Comparison of ENCODE assay signal across 8 cellular contexts in the genomic region with DNA sequence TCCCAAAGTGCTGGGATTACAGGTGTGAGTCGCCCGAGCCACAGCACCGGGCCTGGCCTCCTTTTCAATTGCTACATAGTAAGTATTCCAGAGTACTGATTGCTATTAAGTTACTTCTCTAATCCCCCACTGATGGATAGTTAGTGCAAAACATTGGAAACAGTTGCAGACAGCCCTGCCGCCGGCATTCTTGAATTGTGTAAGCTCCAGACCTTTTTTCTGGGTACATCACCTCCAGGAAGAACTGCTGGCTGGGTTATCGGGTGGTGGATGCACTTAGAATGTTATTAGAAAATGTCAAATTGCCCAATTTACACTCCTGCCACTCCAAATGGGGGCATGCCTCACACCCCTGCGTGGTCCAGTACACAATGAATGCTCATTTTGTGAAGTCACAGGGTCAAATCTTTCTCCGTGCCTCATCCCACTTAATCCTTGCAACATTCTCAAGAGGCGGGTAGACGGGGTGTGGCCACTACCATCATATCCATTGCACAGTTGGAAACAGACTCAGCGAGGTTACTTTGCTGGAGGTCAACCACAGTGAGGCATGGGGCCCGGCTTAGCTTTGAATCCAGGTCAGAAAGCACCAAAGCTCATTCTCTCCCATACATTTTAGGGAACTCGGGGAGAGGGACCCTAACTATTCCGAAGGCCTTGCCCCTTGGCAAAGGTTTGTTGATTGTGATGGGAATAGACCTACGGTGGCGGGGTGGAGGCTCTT. TPM values are rescaled to one million over a fixed set of nuclear protein-coding genes. Genes with fewer than 3 reads are reported as not detected.
DNase-seq lines count a peak whose midpoint lies in the region; ATAC-seq and TF ChIP-seq lines count a peak whose summit lies in the region.

No MANE protein-coding gene starts in this region.

- H3K4me1 Mint-ChIP-seq in HFFc6 (ENCODE audit: low read depth), result peaks cover 44% of the 10 kb centered on the region
- peaks cover 30% of the 10 kb centered on the region for H3K4me1 Mint-ChIP-seq in activated naive CD8-positive, alpha-beta T cell treated with anti-CD3 and anti-CD28 coated beads for 36 hours

- H3K36me3 ChIP-seq in ACC112 (ENCODE audit: insufficient read depth, low read length) (no peaks in the 10 kb centered on the region), lower lobe of right lung (no peaks in the 10 kb centered on the region)

- DNase-seq in HFFc6 (no peak), lower lobe of right lung (no peak), GF-D8 (lab: John Stamatoyannopoulos, UW) (no peak), AG08396 (ENCODE audit: low spot score) (no peak), NCI-H345 treated with DMSO at 0.1 percent for 48 hours (lab: John Stamatoyannopoulos, UW; ENCODE audit: unreplicated experiment) (no peak), HUDEP-2 (lab: John Stamatoyannopoulos, UW; ENCODE audit: unreplicated experiment in 76 of 76) (no peak)
- DNase-seq in activated naive CD8-positive, alpha-beta T cell treated with anti-CD3 and anti-CD28 coated beads for 36 hours, result no peak

- H3K27me3 Mint-ChIP-seq in HFFc6 (ENCODE audit: insufficient read depth), result peaks cover 7% of the 10 kb centered on the region
- no peaks in the 10 kb centered on the region for H3K27me3 Mint-ChIP-seq in activated naive CD8-positive, alpha-beta T cell treated with anti-CD3 and anti-CD28 coated beads for 36 hours

- H3K27ac Mint-ChIP-seq in HFFc6, result peak overlapping the region; percentile 93
- peak overlapping the region; percentile 85 for H3K27ac Mint-ChIP-seq in activated naive CD8-positive, alpha-beta T cell treated with anti-CD3 and anti-CD28 coated beads for 36 hours

- H3K36me3 Mint-ChIP-seq in HFFc6 (ENCODE audit: low read depth), result peaks cover 5% of the 10 kb centered on the region; the same call in 1 of the 2 replicates
- H3K36me3 Mint-ChIP-seq in activated naive CD8-positive, alpha-beta T cell treated with anti-CD3 and anti-CD28 coated beads for 36 hours, result peaks cover 23% of the 10 kb centered on the region

- peaks cover 38% of the 10 kb centered on the region for H3K79me2 ChIP-seq in ACC112 (ENCODE audit: control insufficient read depth, insufficient read depth, low read length, unreplicated experiment)

- H3K4me3 Mint-ChIP-seq in HFFc6, result peak overlapping the region; percentile 87
- H3K4me3 Mint-ChIP-seq in activated naive CD8-positive, alpha-beta T cell treated with anti-CD3 and anti-CD28 coated beads for 36 hours, result peak overlapping the region; percentile 76

- H3K9me3 Mint-ChIP-seq in HFFc6, result no peaks in the 10 kb centered on the region
- H3K9me3 Mint-ChIP-seq in activated naive CD8-positive, alpha-beta T cell treated with anti-CD3 and anti-CD28 coated beads for 36 hours, result no peaks in the 10 kb centered on the region

- intact Hi-C loops in lower lobe of right lung (cut with DNase I), result no loop called here

- ATAC-seq in lower lobe of right lung, result no peak

- H3K27me3 ChIP-seq in ACC112 (ENCODE audit: insufficient read depth, low read length) (no peaks in the 10 kb centered on the region), lower lobe of right lung (ENCODE audit: low read depth) (no peaks in the 10 kb centered on the region)

- no peaks in the 10 kb centered on the region for H3K9me3 ChIP-seq in lower lobe of right lung

- TF ChIP-seq CTCF in HFFc6 (IDR thresholded peaks at IDR 0.05) (no peak), lower lobe of right lung (IDR thresholded peaks at IDR 0.05) (no peak)

- peak overlapping the region; percentile 9 for H2AFZ ChIP-seq in ACC112 (ENCODE audit: low read length, unreplicated experiment)

- H3K27ac ChIP-seq in ACC112 (ENCODE audit: low read depth, low read length) (peak overlapping the region; percentile 55), lower lobe of right lung (no peak overlapping the region)

- H3K4me3 ChIP-seq in ACC112 (ENCODE audit: low read depth, low read length), result peak overlapping the region; percentile 34
- H3K4me3 ChIP-seq in lower lobe of right lung, result peak overlapping the region; percentile 41

- peaks cover 21% of the 10 kb centered on the region for H3K4me1 ChIP-seq in ACC112 (ENCODE audit: control insufficient read depth, insufficient read depth, low read length, unreplicated experiment)
- peaks cover 36% of the 10 kb centered on the region for H3K4me1 ChIP-seq in lower lobe of right lung

RNA-seq across cellular contexts. Expression of a gene that starts 1.0 kb away (rescaled TPM):
- 10 to 100 TPM; 17.0 to 27.2 (median 20.3) TPM for total RNA-seq in HFFc6 (2021; fragmentation: NEBNext Ultra II Directional; extraction: Animal tissue kit (Norgen Biotek cat#: 25700))
- 10 to 100 TPM; 29.4 to 31.3 TPM for total RNA-seq in activated naive CD8-positive, alpha-beta T cell treated with anti-CD3 and anti-CD28 coated beads for 36 hours
- total RNA-seq in lower lobe of right lung, result 40.3 TPM

RNA-seq across cellular contexts. Expression of a gene that starts 58.6 kb away (rescaled TPM):
- 10 to 100 TPM; 41.9 to 74.1 (median 70.1) TPM for total RNA-seq in HFFc6 (2021; fragmentation: NEBNext Ultra II Directional; extraction: Animal tissue kit (Norgen Biotek cat#: 25700))
- 100 to 1,000 TPM; 244 to 245 TPM for total RNA-seq in activated naive CD8-positive, alpha-beta T cell treated with anti-CD3 and anti-CD28 coated beads for 36 hours
- total RNA-seq in lower lobe of right lung, result 1.3 TPM

Comparison
In these comparisons a context has a peak if more than half of its experiments do, and no peak if none do; other contexts are left out.
1. RNA of a gene that starts 58.6 kb away (total RNA-seq): 244 to 245 TPM in activated naive CD8-positive, alpha-beta T cell treated with anti-CD3 and anti-CD28 coated beads for 36 hours and 41.9 to 74.1 TPM in HFFc6; 1.3 TPM in lower lobe of right lung (single experiment); every median in the first group is over 10 times any median in the second.